Comparison of ENCODE assay signal across 8 cellular contexts in the genomic region with DNA sequence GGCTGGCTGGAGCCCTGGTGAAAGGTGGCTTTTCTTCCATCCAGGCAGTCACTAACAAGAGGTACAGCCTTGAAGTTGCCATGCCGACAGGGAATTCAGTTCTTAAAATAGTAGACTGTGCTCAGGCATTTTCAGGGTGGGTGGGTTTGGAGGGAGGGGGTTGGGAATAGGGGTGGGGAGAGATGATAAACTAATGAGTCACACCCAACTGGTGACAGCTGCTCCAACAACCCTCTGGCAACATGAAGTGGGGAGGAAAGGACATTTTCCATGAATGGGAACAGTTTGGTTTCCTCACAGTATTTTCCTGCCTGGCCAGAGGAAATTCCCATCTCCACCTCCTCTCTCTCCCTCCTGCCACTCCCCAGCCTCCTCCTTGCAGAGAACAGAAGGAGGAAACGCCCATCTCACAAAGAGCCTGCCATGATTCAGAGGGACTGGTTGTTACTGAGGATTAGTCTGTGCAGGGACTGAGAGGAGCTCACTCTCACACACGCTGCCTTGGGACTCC.
DNase-seq lines count a peak whose midpoint lies in the region; ATAC-seq and TF ChIP-seq lines count a peak whose summit lies in the region.

No MANE protein-coding gene starts in this region.

- H3K27ac ChIP-seq in coronary artery (peak overlapping the region; percentile 11 to 57), lung (ENCODE audit: low read depth in 1 of 2, low read length in 1 of 2) (no peak overlapping the region)

- peak; percentile 46 for DNase-seq in AG09309 (ENCODE audit: low read depth)
- peak; percentile 63 for DNase-seq in NCI-H1694 (lab: John Stamatoyannopoulos, UW)
- peak; percentile 76 for DNase-seq in coronary artery (ENCODE audit: low spot score)
- DNase-seq in lung (ENCODE audit: low spot score): no peak
- no peak for DNase-seq in BE2C
- no peak for DNase-seq in effector CD4-positive, alpha-beta T cell

- ATAC-seq in lung (ENCODE audit: insufficient read depth, low FRiP score): peak; percentile 68
- no peak for ATAC-seq in HG02885 (IDR thresholded peaks at IDR 0.05; ENCODE audit: poor library complexity, unreplicated experiment)
- ATAC-seq in GM18858 (IDR thresholded peaks at IDR 0.05; ENCODE audit: unreplicated experiment): no peak

- H3K36me3 ChIP-seq in lung (ENCODE audit: control insufficient read depth in 2 of 2, insufficient read depth in 2 of 2, low read length in 2 of 2) (no peaks in the 10 kb centered on the region), BE2C (no peaks in the 10 kb centered on the region)

- H3K4me3 ChIP-seq in AG09309 (ENCODE audit: control insufficient read depth, low read depth, low read length): no peak overlapping the region
- H3K4me3 ChIP-seq in coronary artery: no peak overlapping the region
- no peak overlapping the region for H3K4me3 ChIP-seq in lung
- H3K4me3 ChIP-seq in BE2C (ENCODE audit: low read depth, low read length): no peak overlapping the region

- H3K9me3 ChIP-seq in lung (ENCODE audit: control insufficient read depth in 2 of 2, insufficient read depth in 1 of 2, low read length in 1 of 2) (no peaks in the 10 kb centered on the region), BE2C (no peaks in the 10 kb centered on the region)

- WGBS in lung, 2 donors: 43 to 67% methylated on average over 3 of the region's 3 CpGs

- no peak for TF ChIP-seq CTCF in AG09309 (IDR thresholded peaks at IDR 0.05; ENCODE audit: control insufficient read depth, insufficient read depth, low read depth, low read length, missing control alignments)
- TF ChIP-seq CTCF in coronary artery (IDR thresholded peaks at IDR 0.05): no peak
- no peak for TF ChIP-seq CTCF in lung (IDR thresholded peaks at IDR 0.05; ENCODE audit: control extremely low read depth, extremely low read depth)
- no peak for TF ChIP-seq CTCF in BE2C (IDR thresholded peaks at IDR 0.05; ENCODE audit: low read depth, low read length)

- H3K27me3 ChIP-seq in lung (ENCODE audit: control insufficient read depth, insufficient read depth) (no peaks in the 10 kb centered on the region), BE2C (no peaks in the 10 kb centered on the region)

- H3K4me1 ChIP-seq in lung (ENCODE audit: control insufficient read depth in 2 of 2, insufficient read depth in 2 of 2, low read length in 2 of 2) (peaks cover 3 to 8% of the 10 kb centered on the region in 2 donors), BE2C (no peaks in the 10 kb centered on the region)

Comparison
In these comparisons a context has a peak if more than half of its experiments do, and no peak if none do; other contexts are left out.
1. DNase-seq: peak in AG09309 (single experiment), NCI-H1694 (single experiment) and coronary artery (single experiment); none in lung (single experiment), BE2C (single experiment) and effector CD4-positive, alpha-beta T cell (single experiment).
2. H3K27ac ChIP-seq: peak in coronary artery (2 of 2); none in lung (0 of 2).